In genomic region chr3:184230081-184230602, GRCh38 we compare ENCODE assay signal across 10 cellular contexts. TPM values are rescaled to one million over a fixed set of nuclear protein-coding genes. Genes with fewer than 3 reads are reported as not detected.
DNase-seq lines count a peak whose midpoint lies in the region; ATAC-seq and TF ChIP-seq lines count a peak whose summit lies in the region.
"Had no signal": no experiment of that assay in that cellular context is flagged by ENCODE, and none has a peak within 500 bp of the region (broad histone marks: within the 10 kb centered on the region; RNA-seq: fewer than 3 reads in every experiment).

No MANE protein-coding gene starts in this region.

- TF ChIP-seq CTCF in cardiac muscle cell (IDR thresholded peaks at IDR 0.05; ENCODE audit: low read depth, low read length): no peak
- TF ChIP-seq CTCF in kidney epithelial cell (IDR thresholded peaks at IDR 0.05; ENCODE audit: insufficient read depth, low read length, poor library complexity, severe bottlenecking): no peak
- TF ChIP-seq CTCF in transverse colon (IDR thresholded peaks at IDR 0.05): no peak

- H3K27me3 ChIP-seq in cardiac muscle cell (peaks cover 97% of the 10 kb centered on the region), kidney epithelial cell (ENCODE audit: control insufficient read depth, insufficient read depth, low read length) (peaks cover 52% of the 10 kb centered on the region), transverse colon (peaks cover 84% of the 10 kb centered on the region)

- peak overlapping the region in 2 of 3 donors; percentile 59 to 82 for H3K4me3 Mint-ChIP-seq in T-cell
- no peak overlapping the region for H3K4me3 Mint-ChIP-seq in activated CD4-positive, alpha-beta T cell treated with anti-CD3 and anti-CD28 coated beads, Interleukin-2, amount 10 ng/mL, durations not matched to agents 7 days and 5 days

- no peaks in the 10 kb centered on the region for H3K9me3 Mint-ChIP-seq in T-cell
- H3K9me3 Mint-ChIP-seq in activated CD4-positive, alpha-beta T cell treated with anti-CD3 and anti-CD28 coated beads, Interleukin-2, amount 10 ng/mL, durations not matched to agents 7 days and 5 days: no peaks in the 10 kb centered on the region
- H3K9me3 Mint-ChIP-seq: activated T-helper 1 cell treated with anti-CD3 and anti-CD28 coated beads, Interleukin-12 subunit alpha, Interleukin-12 subunit beta, Interleukin-2, Interleukin-4 antibody, amounts not matched to agents 30 ng/mL and 10 ng/mL and 1 ng/mL, durations not matched to agents 14 hours and 24 hours and 36 hours had no signal

- TF ChIP-seq EP300 in transverse colon (IDR thresholded peaks at IDR 0.05; ENCODE audit: low read depth): no peak

- ATAC-seq in Right ventricle myocardium inferior (no peak), T-cell (replicated peaks in 1 of 4) (no peak)

- CTCF ChIA-PET in T-cell (lab: Charles Lee): interaction anchor here (1.0 to 3.3 kb wide), 2 partner anchors 20 to 21 kb away, joined by 3 to 14 read pairs; partner anchors contain the start of gene EEF1AKMT4 (in 1 of the 2)
- CTCF ChIA-PET in activated CD4-positive, alpha-beta T cell treated with anti-CD3 and anti-CD28 coated beads, Interleukin-2, amount 10 ng/mL, durations not matched to agents 7 days and 5 days (lab: Charles Lee): interaction anchor here (1.0 to 1.4 kb wide), 3 partner anchors 14 to 20 kb away, joined by 3 to 5 read pairs (median 4); no protein-coding TSS in a partner anchor

- H3K36me3 ChIP-seq in cardiac muscle cell: no peaks in the 10 kb centered on the region
- H3K36me3 ChIP-seq in kidney epithelial cell (ENCODE audit: control insufficient read depth, insufficient read depth, low read length): no peaks in the 10 kb centered on the region
- H3K36me3 ChIP-seq in transverse colon: no peaks in the 10 kb centered on the region
- H3K36me3 ChIP-seq: neutrophil had no signal

- peak in 1 of 2 donors; percentile 20 for DNase-seq in cardiac muscle cell (ENCODE audit: low read depth in 1 of 2, low spot score in 1 of 2)
- DNase-seq in Right ventricle myocardium inferior (ENCODE audit: missing footprints): no peak
- DNase-seq in T-cell: no peak
- DNase-seq in kidney epithelial cell (ENCODE audit: low read depth): no peak
- no peak for DNase-seq in transverse colon
- DNase-seq in EL: no peak
- no peak for DNase-seq in activated CD4-positive, alpha-beta T cell treated with anti-CD3 and anti-CD28 coated beads, Interleukin-2, amount 10 ng/mL, durations not matched to agents 7 days and 5 days
- no peak for DNase-seq in activated naive CD4-positive, alpha-beta T cell treated with Interleukin-2 at 50 U/mL for 16 hours

- intact Hi-C loops in Right ventricle myocardium inferior (cut with DNase I): no loop called here
- intact Hi-C loops in transverse colon (cut with DNase I; ENCODE audit: low total_unique reads): loop anchor here (10.0 kb wide), 2 partner anchors 85 to 335 kb away; no protein-coding TSS in a partner anchor

- WGBS in transverse colon (ENCODE audit: low coverage in 1 of 2), 2 donors: 3% methylated on average over 14 of the region's 61 CpGs; no CpG with 5 or more reads in 1 of the 2 donors

- POLR2A ChIA-PET in T-cell (lab: Charles Lee): no interaction called here
- POLR2A ChIA-PET in activated CD4-positive, alpha-beta T cell treated with anti-CD3 and anti-CD28 coated beads, Interleukin-2, amount 10 ng/mL, durations not matched to agents 7 days and 5 days (lab: Charles Lee): no interaction called here

- no peaks in the 10 kb centered on the region for H3K9me3 ChIP-seq in cardiac muscle cell (ENCODE audit: low read depth)
- no peaks in the 10 kb centered on the region for H3K9me3 ChIP-seq in transverse colon
- H3K9me3 ChIP-seq: neutrophil had no signal

- H3K36me3 Mint-ChIP-seq in T-cell: no peaks in the 10 kb centered on the region
- no peaks in the 10 kb centered on the region for H3K36me3 Mint-ChIP-seq in activated CD4-positive, alpha-beta T cell treated with anti-CD3 and anti-CD28 coated beads, Interleukin-2, amount 10 ng/mL, durations not matched to agents 7 days and 5 days (ENCODE audit: low read depth)

- peaks cover 41 to 48% of the 10 kb centered on the region in 2 donors for H3K27me3 Mint-ChIP-seq in T-cell
- H3K27me3 Mint-ChIP-seq in activated CD4-positive, alpha-beta T cell treated with anti-CD3 and anti-CD28 coated beads, Interleukin-2, amount 10 ng/mL, durations not matched to agents 7 days and 5 days: peaks cover 52% of the 10 kb centered on the region

- H3K27ac ChIP-seq in cardiac muscle cell: no peak overlapping the region
- no peak overlapping the region for H3K27ac ChIP-seq in transverse colon
- H3K27ac ChIP-seq: neutrophil had no signal

- no peak for TF ChIP-seq POLR2A in transverse colon (IDR thresholded peaks at IDR 0.05)

- no peak overlapping the region for H3K27ac Mint-ChIP-seq in T-cell
- no peak overlapping the region for H3K27ac Mint-ChIP-seq in activated CD4-positive, alpha-beta T cell treated with anti-CD3 and anti-CD28 coated beads, Interleukin-2, amount 10 ng/mL, durations not matched to agents 7 days and 5 days
- H3K27ac Mint-ChIP-seq: activated T-helper 1 cell treated with anti-CD3 and anti-CD28 coated beads, Interleukin-12 subunit alpha, Interleukin-12 subunit beta, Interleukin-2, Interleukin-4 antibody, amounts not matched to agents 30 ng/mL and 10 ng/mL and 1 ng/mL, durations not matched to agents 14 hours and 24 hours and 36 hours had no signal

- in situ Hi-C loops in transverse colon (cut with MboI; ENCODE audit: low pct_ligation_motif_present in 1 of 4, low pct_unique_long_range_greater_than_20kb in 1 of 4, low sequenced_read_pairs in 3 of 4): loop anchor here in 3 of 4 donors (25.0 kb wide), 2 partner anchors 93 to 343 kb away; partner anchors contain the start of genes PARL (in 3 of the 3) and EIF2B5 (in 1 of the 3)

- H3K4me1 Mint-ChIP-seq in T-cell: peaks cover 15 to 17% (median 15%) of the 10 kb centered on the region in 3 donors
- peaks cover 10% of the 10 kb centered on the region for H3K4me1 Mint-ChIP-seq in activated CD4-positive, alpha-beta T cell treated with anti-CD3 and anti-CD28 coated beads, Interleukin-2, amount 10 ng/mL, durations not matched to agents 7 days and 5 days

- H3K4me3 ChIP-seq in cardiac muscle cell (peak overlapping the region; percentile 37), kidney epithelial cell (ENCODE audit: low read depth, low read length) (peak overlapping the region; percentile 2), transverse colon (peak overlapping the region; percentile 11 to 54 (median 30))

- H3K4me1 ChIP-seq in cardiac muscle cell (ENCODE audit: low read depth) (no peaks in the 10 kb centered on the region), transverse colon (peaks cover 9 to 23% (median 17%) of the 10 kb centered on the region in 4 donors)

RNA-seq across cellular contexts. Expression of gene VWA5B2, which starts 0.8 kb away (rescaled TPM):
- total RNA-seq in cardiac muscle cell (0.11 TPM in 1 of 2 replicates, not detected in the other), Right ventricle myocardium inferior (not detected), T-cell (under 1 TPM in 3 of 5 donors, not detected in 2; 0.10 to 0.23 (median 0.16) TPM), kidney epithelial cell (0.07 TPM in 1 of 2 replicates, not detected in the other), transverse colon (1 to 10 TPM in 2 of 4 donors, under 1 TPM in 1, not detected in 1; 0.95 to 5.0 (median 1.4) TPM)
- polyA plus RNA-seq in cardiac muscle cell: 0.40 TPM in 1 of 2 replicates, not detected in the other
- not detected for total RNA-seq in activated CD4-positive, alpha-beta T cell treated with anti-CD3 and anti-CD28 coated beads, Interleukin-2, amount 10 ng/mL, durations not matched to agents 7 days and 5 days
- total RNA-seq: activated T-helper 1 cell treated with anti-CD3 and anti-CD28 coated beads, Interleukin-12 subunit alpha, Interleukin-12 subunit beta, Interleukin-2, Interleukin-4 antibody, amounts not matched to agents 30 ng/mL and 10 ng/mL and 1 ng/mL, durations not matched to agents 14 hours and 24 hours and 36 hours had no signal

RNA-seq across cellular contexts. Expression of gene ALG3, which starts 18.6 kb away (rescaled TPM):
- 40.2 and 48.8 TPM in 2 replicates for total RNA-seq in cardiac muscle cell
- 52.4 and 69.1 TPM in 2 replicates for polyA plus RNA-seq in cardiac muscle cell
- 18.4 TPM for total RNA-seq in Right ventricle myocardium inferior
- 10 to 100 TPM; 18.7 to 43.1 (median 39.9) TPM for total RNA-seq in T-cell
- total RNA-seq in kidney epithelial cell: 69.8 and 73.7 TPM in 2 replicates
- total RNA-seq in transverse colon: 10 to 100 TPM; 37.3 to 67.3 (median 52.2) TPM
- 10 to 100 TPM; 43.2 to 45.7 TPM for total RNA-seq in activated CD4-positive, alpha-beta T cell treated with anti-CD3 and anti-CD28 coated beads, Interleukin-2, amount 10 ng/mL, durations not matched to agents 7 days and 5 days

RNA-seq across cellular contexts. Expression of gene EEF1AKMT4, which starts 19.3 kb away (rescaled TPM):
- total RNA-seq in cardiac muscle cell (4.3 and 12.8 TPM in 2 replicates), Right ventricle myocardium inferior (1.7 TPM), T-cell (1 to 10 TPM in 4 of 5 donors, under 1 TPM in 1; 0.37 to 4.0 (median 2.3) TPM), kidney epithelial cell (6.3 and 8.3 TPM in 2 replicates), transverse colon (1 to 10 TPM in 3 of 4 donors, not detected in 1; 4.0 to 7.3 (median 5.9) TPM)
- polyA plus RNA-seq in cardiac muscle cell: 5.1 and 10.6 TPM in 2 replicates
- total RNA-seq in activated CD4-positive, alpha-beta T cell treated with anti-CD3 and anti-CD28 coated beads, Interleukin-2, amount 10 ng/mL, durations not matched to agents 7 days and 5 days: 1 to 10 TPM; 4.2 to 4.7 TPM

RNA-seq across cellular contexts. Expression of gene CAMK2N2, which starts 31.2 kb away (rescaled TPM):
- total RNA-seq in cardiac muscle cell (not detected in 2 replicates), Right ventricle myocardium inferior (not detected), T-cell (under 1 TPM in 1 of 5 donors, not detected in 4; 0.19 TPM), kidney epithelial cell (0.67 and 1.2 TPM in 2 replicates), transverse colon (not detected)
- polyA plus RNA-seq in cardiac muscle cell: 0.27 TPM in 1 of 2 replicates, not detected in the other
- total RNA-seq in activated CD4-positive, alpha-beta T cell treated with anti-CD3 and anti-CD28 coated beads, Interleukin-2, amount 10 ng/mL, durations not matched to agents 7 days and 5 days: not detected

RNA-seq across cellular contexts. Expression of gene ABCF3, which starts 44.1 kb away (rescaled TPM):
- total RNA-seq in cardiac muscle cell (50.2 and 50.7 TPM in 2 replicates), Right ventricle myocardium inferior (68.2 TPM), T-cell (100 to 1,000 TPM; 112 to 145 (median 125) TPM), kidney epithelial cell (55.7 and 57.9 TPM in 2 replicates), transverse colon (100 to 1,000 TPM in 2 of 4 donors, 10 to 100 TPM in 2; 58.6 to 286 (median 133) TPM)
- polyA plus RNA-seq in cardiac muscle cell: 74.4 and 78.5 TPM in 2 replicates
- 10 to 100 TPM; 62.2 to 64.4 TPM for total RNA-seq in activated CD4-positive, alpha-beta T cell treated with anti-CD3 and anti-CD28 coated beads, Interleukin-2, amount 10 ng/mL, durations not matched to agents 7 days and 5 days
